ENCODE assay signal across 8 cellular contexts in genomic region chr16:21277927-21278706, GRCh38. TPM values are rescaled to one million over a fixed set of nuclear protein-coding genes. Genes with fewer than 3 reads are reported as not detected.
DNase-seq lines count a peak whose midpoint lies in the region; ATAC-seq and TF ChIP-seq lines count a peak whose summit lies in the region.

TSS of gene CRYM (minus strand) at chr16:21278290. CDS start at chr16:21278251, 39 bp downstream.

- H3K27me3 ChIP-seq in GM06990 (replicated peaks; ENCODE audit: control insufficient read depth, insufficient read depth, low read length): no peaks in the 10 kb centered on the region
- peaks cover 8% of the 10 kb centered on the region; the same call in 1 of the 2 replicates for H3K27me3 ChIP-seq in OCI-LY1 (ENCODE audit: insufficient read depth, low read length)
- H3K27me3 ChIP-seq in right cardiac atrium (ENCODE audit: control insufficient read depth, insufficient read depth): no peaks in the 10 kb centered on the region

- H3K79me2 ChIP-seq in OCI-LY1 (ENCODE audit: insufficient read depth, low read length): no peaks in the 10 kb centered on the region

- no peaks in the 10 kb centered on the region for H3K36me3 Mint-ChIP-seq in activated naive CD8-positive, alpha-beta T cell treated with anti-CD3 and anti-CD28 coated beads, Interleukin-2, amount 10 ng/mL, durations not matched to agents 7 days and 5 days

- H4K20me1 ChIP-seq in OCI-LY1 (ENCODE audit: insufficient read depth, low read length): no peaks in the 10 kb centered on the region

- no peaks in the 10 kb centered on the region for H3K9me2 ChIP-seq in OCI-LY1 (ENCODE audit: low read depth, low read length)

- peaks cover 29% of the 10 kb centered on the region for H3K4me1 ChIP-seq in OCI-LY1 (ENCODE audit: insufficient read depth, low read length, severe bottlenecking)
- no peaks in the 10 kb centered on the region for H3K4me1 ChIP-seq in right cardiac atrium (ENCODE audit: control insufficient read depth, insufficient read depth, low read length)

- TF ChIP-seq CTCF in GM06990 (IDR thresholded peaks at IDR 0.05; ENCODE audit: insufficient read depth, low read length, poor library complexity, severe bottlenecking): peak; percentile 96
- peak; percentile 87 for TF ChIP-seq CTCF in OCI-LY1 (IDR thresholded peaks at IDR 0.05; ENCODE audit: low read length)
- TF ChIP-seq CTCF in retinal pigment epithelial cell (conservative IDR thresholded peaks at IDR 0.05; ENCODE audit: low read depth, low read length): peak; percentile 86

- POLR2A ChIA-PET in activated naive CD8-positive, alpha-beta T cell treated with anti-CD3 and anti-CD28 coated beads, Interleukin-2, amount 10 ng/mL, durations not matched to agents 7 days and 5 days (lab: Charles Lee): no interaction called here

- ATAC-seq in HG02973 (IDR thresholded peaks at IDR 0.05; ENCODE audit: unreplicated experiment): peak; percentile 58
- ATAC-seq in activated naive CD8-positive, alpha-beta T cell treated with anti-CD3 and anti-CD28 coated beads, Interleukin-2, amount 10 ng/mL, durations not matched to agents 7 days and 5 days (ENCODE audit: low read depth): peak; percentile 86
- ATAC-seq in right cardiac atrium: peak; percentile 92 to 95
- no peak for ATAC-seq in HG02884 (IDR thresholded peaks at IDR 0.05; ENCODE audit: unreplicated experiment)

- no peaks in the 10 kb centered on the region for H3K9me3 Mint-ChIP-seq in activated naive CD8-positive, alpha-beta T cell treated with anti-CD3 and anti-CD28 coated beads, Interleukin-2, amount 10 ng/mL, durations not matched to agents 7 days and 5 days

- no peaks in the 10 kb centered on the region for H3K9me3 ChIP-seq in OCI-LY1 (ENCODE audit: low read length)
- H3K9me3 ChIP-seq in right cardiac atrium (ENCODE audit: control insufficient read depth, low read length): no peaks in the 10 kb centered on the region

- H3K4me3 ChIP-seq in GM06990 (replicated peaks; ENCODE audit: low read depth, low read length) (peak within 1 kb of the TSS; percentile 60), OCI-LY1 (ENCODE audit: low read depth, low read length, poor library complexity, severe bottlenecking) (peak within 1 kb of the TSS; percentile 58), right cardiac atrium (ENCODE audit: low read length) (peak within 1 kb of the TSS; percentile 46), retinal pigment epithelial cell (ENCODE audit: low read length) (peak within 1 kb of the TSS; percentile 54)

- H2AFZ ChIP-seq in OCI-LY1 (ENCODE audit: low read length): no peak within 1 kb of the TSS

- no peak within 1 kb of the TSS for H3K27ac Mint-ChIP-seq in activated naive CD8-positive, alpha-beta T cell treated with anti-CD3 and anti-CD28 coated beads, Interleukin-2, amount 10 ng/mL, durations not matched to agents 7 days and 5 days

- no peaks in the 10 kb centered on the region for H3K36me3 ChIP-seq in GM06990 (ENCODE audit: control insufficient read depth, insufficient read depth, low read length)
- H3K36me3 ChIP-seq in OCI-LY1 (ENCODE audit: insufficient read depth, low read length): no peaks in the 10 kb centered on the region

- under 1% methylated on average over 46 of the region's 46 CpGs for WGBS in right cardiac atrium

- DNase-seq in GM06990 (ENCODE audit: extremely low read depth, insufficient read length) (peak; percentile 56), right cardiac atrium (peak; percentile 64 to 88 (median 88)), retinal pigment epithelial cell (ENCODE audit: low read depth) (no peak), KG1 (lab: John Stamatoyannopoulos, UW) (no peak)
- DNase-seq in activated naive CD8-positive, alpha-beta T cell treated with anti-CD3 and anti-CD28 coated beads, Interleukin-2, amount 10 ng/mL, durations not matched to agents 7 days and 5 days: peak; percentile 71

- no peak within 1 kb of the TSS; the same call in 1 of the 2 replicates for H3K9ac ChIP-seq in OCI-LY1 (ENCODE audit: low read length)

- peaks cover 4% of the 10 kb centered on the region for H3K4me1 Mint-ChIP-seq in activated naive CD8-positive, alpha-beta T cell treated with anti-CD3 and anti-CD28 coated beads, Interleukin-2, amount 10 ng/mL, durations not matched to agents 7 days and 5 days

- H3K4me3 Mint-ChIP-seq in activated naive CD8-positive, alpha-beta T cell treated with anti-CD3 and anti-CD28 coated beads, Interleukin-2, amount 10 ng/mL, durations not matched to agents 7 days and 5 days: peak within 1 kb of the TSS; percentile 39

- no peaks in the 10 kb centered on the region for H3F3A ChIP-seq in OCI-LY1 (ENCODE audit: insufficient read depth, low read length)

- H3K4me2 ChIP-seq in OCI-LY1 (ENCODE audit: low read length): peak within 1 kb of the TSS; percentile 80

- H3K27ac ChIP-seq in OCI-LY1 (ENCODE audit: low read depth, low read length, poor library complexity, severe bottlenecking) (no peak within 1 kb of the TSS), right cardiac atrium (ENCODE audit: low read length) (peak within 1 kb of the TSS; percentile 76)

- intact Hi-C loops in right cardiac atrium (cut with DNase I): loop anchor here in 1 of 4 donors (10.0 kb wide), 1 partner anchor 113 kb away; no protein-coding TSS in a partner anchor

- peaks cover 76% of the 10 kb centered on the region for H3K27me3 Mint-ChIP-seq in activated naive CD8-positive, alpha-beta T cell treated with anti-CD3 and anti-CD28 coated beads, Interleukin-2, amount 10 ng/mL, durations not matched to agents 7 days and 5 days

RNA-seq across cellular contexts. Expression of gene CRYM, which starts in this region (rescaled TPM):
- not detected for total RNA-seq in activated naive CD8-positive, alpha-beta T cell treated with anti-CD3 and anti-CD28 coated beads, Interleukin-2, amount 10 ng/mL, durations not matched to agents 7 days and 5 days
- 100 to 1,000 TPM; 108 to 143 (median 124) TPM for total RNA-seq in right cardiac atrium
- 108 TPM for polyA plus RNA-seq in right cardiac atrium

Comparison
In these comparisons a context has a peak if more than half of its experiments do, and no peak if none do; other contexts are left out.
1. RNA of gene CRYM (total RNA-seq): 108 to 143 TPM in right cardiac atrium; not detected in activated naive CD8-positive, alpha-beta T cell treated with anti-CD3 and anti-CD28 coated beads, Interleukin-2, amount 10 ng/mL, durations not matched to agents 7 days and 5 days; every median in the first group is over 100 times any median in the second.
2. Peak in DNase-seq and ATAC-seq in activated naive CD8-positive, alpha-beta T cell treated with anti-CD3 and anti-CD28 coated beads, Interleukin-2, amount 10 ng/mL, durations not matched to agents 7 days and 5 days; RNA of the gene not detected or under 1 TPM.
3. DNase-seq: peak in GM06990 (single experiment) and right cardiac atrium (3 of 3); none in retinal pigment epithelial cell (single experiment) and KG1 (single experiment).
4. Peak in every context shown above with its lines, with median percentiles within 50 percentile points of each other: H3K4me3 ChIP-seq and CTCF ChIP-seq.